ENCODE assay signal across 8 cellular contexts in the genomic region with DNA sequence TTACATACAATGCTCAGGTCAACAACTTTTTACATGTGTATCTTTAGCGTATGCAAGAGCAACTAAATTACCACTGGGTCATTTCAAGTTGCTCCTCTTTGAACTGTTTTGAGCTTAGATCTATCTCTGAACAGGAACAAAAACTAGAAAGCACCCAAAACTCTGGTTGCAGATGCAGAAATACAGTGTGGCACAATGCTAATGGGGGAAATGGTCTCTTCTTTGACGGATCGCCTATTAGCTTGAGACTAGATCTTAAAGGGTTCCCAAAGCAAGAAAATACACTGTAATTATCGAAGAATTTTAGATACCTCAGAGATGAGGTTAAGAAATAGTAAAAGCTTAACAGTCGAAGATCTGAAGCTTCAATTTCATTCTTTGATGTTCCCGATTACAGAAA. TPM values are rescaled to one million over a fixed set of nuclear protein-coding genes. Genes with fewer than 3 reads are reported as not detected.
DNase-seq lines count a peak whose midpoint lies in the region; TF ChIP-seq lines count a peak whose summit lies in the region.

No MANE protein-coding gene starts in this region.

- H3K9me3 Mint-ChIP-seq in mesothelial cell of epicardium, result no peaks in the 10 kb centered on the region

- peaks cover 53% of the 10 kb centered on the region for H3K4me1 Mint-ChIP-seq in mesothelial cell of epicardium

- dilution Hi-C loops in mammary epithelial cell (cut with HindIII; ENCODE audit: low sequenced_read_pairs), result no loop called here

- CTCF ChIA-PET in mammary epithelial cell (lab: Charles Lee; ENCODE audit: low non-redundant PET), result interaction anchor here (0.7 kb wide), 1 partner anchor 317 kb away, joined by 5 read pairs; no protein-coding TSS in a partner anchor

- H3K36me3 Mint-ChIP-seq in mesothelial cell of epicardium, result no peaks in the 10 kb centered on the region

- peaks cover 55% of the 10 kb centered on the region for H3K79me2 ChIP-seq in mammary epithelial cell (ENCODE audit: insufficient read depth, low read length)

- H3K4me2 ChIP-seq in mammary epithelial cell (ENCODE audit: insufficient read depth, low read depth, low read length), result peak overlapping the region; percentile 91

- DNase-seq in NCI-H1417 (lab: John Stamatoyannopoulos, UW) (peak in 2 of 3 experiments; percentile 33 to 70), NCI-H1417 treated with DMSO at 0.1 percent for 48 hours (lab: John Stamatoyannopoulos, UW) (no peak), NB4 (ENCODE audit: low read depth) (peak; percentile 50), mammary epithelial cell (no peak), mesothelial cell of epicardium (ENCODE audit: low spot score in 2 of 2, unreplicated experiment in 2 of 2) (no peak), EL (no peak), NCI-H2081 treated with DMSO at 0.1 percent for 48 hours (lab: John Stamatoyannopoulos, UW) (no peak), amniotic stem cell (lab: John Stamatoyannopoulos, UW) (no peak)

- H4K20me1 ChIP-seq in mammary epithelial cell (ENCODE audit: insufficient read depth, low read length), result no peaks in the 10 kb centered on the region

- H3K9ac ChIP-seq in mammary epithelial cell (ENCODE audit: insufficient read depth, low read length), result peak overlapping the region; percentile 83

- H3K4me3 Mint-ChIP-seq in mesothelial cell of epicardium, result peak overlapping the region; percentile 86

- H3K9me3 ChIP-seq in mammary epithelial cell (replicated peaks; ENCODE audit: insufficient read depth, low read length), result no peaks in the 10 kb centered on the region

- intact Hi-C loops in mammary epithelial cell (cut with micrococcal nuclease), result loop anchor here (10.0 kb wide), 1 partner anchor 857 kb away; a partner anchor contains a TSS

- H3K27ac Mint-ChIP-seq in mesothelial cell of epicardium, result peak overlapping the region; percentile 80

- no peak for TF ChIP-seq POLR2A in NB4 (IDR thresholded peaks at IDR 0.05; ENCODE audit: extremely low read depth, insufficient read length)

- in situ Hi-C loops in mammary epithelial cell (cut with MboI; ENCODE audit: low sequenced_read_pairs in 2 of 2), result loop anchor here (10.0 to 25.0 kb wide), 4 partner anchors 277 to 880 kb away; a partner anchor contains a TSS

- peak overlapping the region; percentile 99 for H2AFZ ChIP-seq in mammary epithelial cell (ENCODE audit: low read depth, low read length)

- peak overlapping the region; percentile 74 for H3K27ac ChIP-seq in mammary epithelial cell (ENCODE audit: insufficient read depth, low read depth, low read length)

- no peaks in the 10 kb centered on the region for H3K27me3 ChIP-seq in mammary epithelial cell (ENCODE audit: insufficient read depth, low read length)

- no peaks in the 10 kb centered on the region for H3K27me3 Mint-ChIP-seq in mesothelial cell of epicardium (ENCODE audit: low read depth)

- H3K4me3 ChIP-seq in NB4 (ENCODE audit: low read depth, low read length) (peak overlapping the region; percentile 94), mammary epithelial cell (replicated peaks in 1 of 3; ENCODE audit: insufficient read depth in 1 of 3, low read depth in 2 of 3, low read length in 3 of 3) (peak overlapping the region; percentile 76 to 93 (median 88))

- BruUV-seq in mammary epithelial cell (replicated peaks; lab: Mats Ljungman, UMichigan), result TSS peak; percentile 40

- no peaks in the 10 kb centered on the region for H3K36me3 ChIP-seq in mammary epithelial cell (ENCODE audit: insufficient read depth, low read length)

- peaks cover 26% of the 10 kb centered on the region for H3K4me1 ChIP-seq in mammary epithelial cell (ENCODE audit: insufficient read depth, low read length)

- 1% methylated on average over 5 of the region's 6 CpGs for WGBS in mammary epithelial cell (ENCODE audit: low coverage, missing lambda C conversion rate)

- TF ChIP-seq CTCF in NB4 (IDR thresholded peaks at IDR 0.05; ENCODE audit: low read depth, low read length), result no peak
- no peak for TF ChIP-seq CTCF in mammary epithelial cell (conservative IDR thresholded peaks at IDR 0.05 in 1 of 2, IDR thresholded peaks at IDR 0.05 in 1 of 2; ENCODE audit: extremely low read depth in 1 of 2, insufficient read depth in 1 of 2, low read depth in 1 of 2, low read length in 2 of 2)
- no peak for TF ChIP-seq CTCF in mesothelial cell of epicardium (IDR thresholded peaks at IDR 0.05; ENCODE audit: unreplicated experiment)

RNA-seq across cellular contexts. Expression of a gene that starts 0.9 kb away (rescaled TPM):
- total RNA-seq in mammary epithelial cell (100 to 1,000 TPM in 1 of 2 donors, 10 to 100 TPM in 1; 45.5 to 129 TPM), mesothelial cell of epicardium (27.4 to 31.3 TPM (median 30.2 TPM) in 3 replicates)
- 11.5 TPM for polyA plus RNA-seq in mammary epithelial cell
- polyA minus RNA-seq in mammary epithelial cell, result 34.8 TPM

RNA-seq across cellular contexts. Expression of a gene that starts 41.5 kb away (rescaled TPM):
- 10 to 100 TPM in 1 of 2 donors, not detected in 1; 31.7 TPM for total RNA-seq in mammary epithelial cell
- polyA plus RNA-seq in mammary epithelial cell, result 0.86 TPM
- polyA minus RNA-seq in mammary epithelial cell, result not detected
- 0.63 to 1.2 TPM (median 0.86 TPM) in 3 replicates for total RNA-seq in mesothelial cell of epicardium

Comparison
In these comparisons a context has a peak if more than half of its experiments do, and no peak if none do; other contexts are left out.
1. DNase-seq: peak in NCI-H1417 (2 of 3) and NB4 (single experiment); none in NCI-H1417 treated with DMSO at 0.1 percent for 48 hours (single experiment), mammary epithelial cell (single experiment), mesothelial cell of epicardium (0 of 2), EL (single experiment), NCI-H2081 treated with DMSO at 0.1 percent for 48 hours (single experiment) and amniotic stem cell (single experiment).